Comparison of ENCODE assay signal across 8 cellular contexts in the genomic region with DNA sequence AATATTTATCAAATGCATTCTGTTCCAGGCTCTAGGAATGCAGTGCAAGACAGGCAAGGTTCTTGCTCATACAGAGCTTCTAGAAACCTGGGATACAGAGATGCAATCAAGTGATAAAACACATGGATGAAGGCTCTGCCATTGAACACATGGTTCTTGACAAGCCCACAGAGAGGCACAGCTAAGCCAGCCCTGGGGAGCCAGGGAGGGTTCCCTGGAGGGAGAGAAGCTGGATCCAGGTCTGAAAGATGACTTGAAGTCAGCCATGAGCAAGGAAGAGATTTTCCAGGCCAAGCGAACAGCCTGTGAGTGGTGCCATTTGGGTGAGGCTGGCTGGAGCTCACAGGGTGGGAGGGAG.
DNase-seq lines count a peak whose midpoint lies in the region; ATAC-seq, FAIRE-seq and TF ChIP-seq lines count a peak whose summit lies in the region.

No MANE protein-coding gene starts in this region.

- H2AFZ ChIP-seq in hepatocyte: peak overlapping the region; percentile 38

- in situ Hi-C loops in HAP-1 (cut with MboI; ENCODE audit: low sequenced_read_pairs): no loop called here

- no peaks in the 10 kb centered on the region for H4K20me1 ChIP-seq in hepatocyte (ENCODE audit: insufficient read depth, poor library complexity, severe bottlenecking)

- POLR2A ChIA-PET in activated CD4-positive, alpha-beta memory T cell treated with anti-CD3 and anti-CD28 coated beads, Interleukin-2, amount 10 ng/mL, durations not matched to agents 7 days and 5 days (lab: Charles Lee): interaction anchor here (0.7 to 3.5 kb wide), 31 partner anchors 9 to 150 kb away, joined by 3 to 69 read pairs (median 6); a partner anchor contains a TSS

- H3K9me3 ChIP-seq in HAP-1 (no peaks in the 10 kb centered on the region), hepatocyte (ENCODE audit: low read depth) (no peaks in the 10 kb centered on the region), small intestine (ENCODE audit: control insufficient read depth, low read depth) (no peaks in the 10 kb centered on the region)

- H3K36me3 Mint-ChIP-seq in activated CD4-positive, alpha-beta memory T cell treated with anti-CD3 and anti-CD28 coated beads, Interleukin-2, amount 10 ng/mL, durations not matched to agents 7 days and 5 days (ENCODE audit: low read depth): peaks cover 4% of the 10 kb centered on the region

- FAIRE-seq in small intestine (lab: Jason Lieb, UNC): no peak

- H3K9me2 ChIP-seq in hepatocyte (replicated peaks; ENCODE audit: insufficient read depth): no peaks in the 10 kb centered on the region

- no peaks in the 10 kb centered on the region for H3K36me3 ChIP-seq in HAP-1 (replicated peaks)
- no peaks in the 10 kb centered on the region for H3K36me3 ChIP-seq in hepatocyte (replicated peaks; ENCODE audit: insufficient read depth, low read depth)
- no peaks in the 10 kb centered on the region for H3K36me3 ChIP-seq in small intestine (ENCODE audit: control insufficient read depth in 2 of 2, insufficient read depth in 2 of 2, low read length in 2 of 2)

- H3K9me3 Mint-ChIP-seq in activated CD4-positive, alpha-beta memory T cell treated with anti-CD3 and anti-CD28 coated beads, Interleukin-2, amount 10 ng/mL, durations not matched to agents 7 days and 5 days: no peaks in the 10 kb centered on the region

- no peak for ATAC-seq in HG02973 (IDR thresholded peaks at IDR 0.05; ENCODE audit: unreplicated experiment)

- H3K27ac ChIP-seq in hepatocyte (peak overlapping the region; percentile 89), small intestine (ENCODE audit: low read depth in 1 of 2, low read length in 1 of 2) (peak overlapping the region; percentile 68 to 94)

- no peak for TF ChIP-seq CTCF in hepatocyte (IDR thresholded peaks at IDR 0.05; ENCODE audit: poor library complexity)

- CTCF ChIA-PET in activated CD4-positive, alpha-beta memory T cell treated with anti-CD3 and anti-CD28 coated beads, Interleukin-2, amount 10 ng/mL, durations not matched to agents 7 days and 5 days (lab: Charles Lee): interaction anchor here (0.6 to 3.1 kb wide), 28 partner anchors 9 to 342 kb away, joined by 3 to 19 read pairs (median 6); a partner anchor contains a TSS

- 94% methylated on average over 1 of the region's 1 CpG for WGBS in hepatocyte (ENCODE audit: low lambda C conversion rate, missing lambda C conversion rate)
- 66 to 87% (median 73%) methylated on average over 1 of the region's 1 CpG for WGBS in small intestine, 3 donors

- peak overlapping the region; percentile 92 for H3K27ac Mint-ChIP-seq in activated CD4-positive, alpha-beta memory T cell treated with anti-CD3 and anti-CD28 coated beads, Interleukin-2, amount 10 ng/mL, durations not matched to agents 7 days and 5 days

- H3K4me3 ChIP-seq in HAP-1 (peak overlapping the region; percentile 1; the same call in 1 of the 2 replicates), hepatocyte (peak overlapping the region; percentile 1), small intestine (ENCODE audit: low read depth in 1 of 2, low read length in 2 of 2) (peak overlapping the region in 1 of 2 donors; percentile 45)

- H3K4me1 ChIP-seq in HAP-1 (peaks cover 14% of the 10 kb centered on the region), hepatocyte (ENCODE audit: insufficient read depth) (peaks cover 18% of the 10 kb centered on the region), small intestine (ENCODE audit: control insufficient read depth in 2 of 2, insufficient read depth in 1 of 2, low read depth in 1 of 2, low read length in 1 of 2) (peaks cover 0 to 3% of the 10 kb centered on the region in 2 donors)

- H3K4me1 Mint-ChIP-seq in activated CD4-positive, alpha-beta memory T cell treated with anti-CD3 and anti-CD28 coated beads, Interleukin-2, amount 10 ng/mL, durations not matched to agents 7 days and 5 days: peaks cover 77% of the 10 kb centered on the region

- H3K27me3 ChIP-seq in HAP-1 (ENCODE audit: low read depth) (no peaks in the 10 kb centered on the region), hepatocyte (no peaks in the 10 kb centered on the region), small intestine (ENCODE audit: control insufficient read depth in 2 of 2, insufficient read depth in 2 of 2, low read length in 2 of 2) (no peaks in the 10 kb centered on the region)

- H3K4me3 Mint-ChIP-seq in activated CD4-positive, alpha-beta memory T cell treated with anti-CD3 and anti-CD28 coated beads, Interleukin-2, amount 10 ng/mL, durations not matched to agents 7 days and 5 days: peak overlapping the region; percentile 57

- DNase-seq in HAP-1 (ENCODE audit: low spot score in 2 of 2): no peak
- no peak for DNase-seq in activated CD4-positive, alpha-beta memory T cell treated with anti-CD3 and anti-CD28 coated beads, Interleukin-2, amount 10 ng/mL, durations not matched to agents 7 days and 5 days
- DNase-seq in hepatocyte (ENCODE audit: low spot score): no peak
- no peak for DNase-seq in small intestine
- no peak for DNase-seq in NCI-H2081 treated with DMSO at 0.1 percent for 48 hours (lab: John Stamatoyannopoulos, UW)
- no peak for DNase-seq in NCI-H2171 treated with DMSO at 0.1 percent for 48 hours (lab: John Stamatoyannopoulos, UW)
- DNase-seq in GF-D8 (lab: John Stamatoyannopoulos, UW): no peak

- peaks cover 47% of the 10 kb centered on the region for H3K27me3 Mint-ChIP-seq in activated CD4-positive, alpha-beta memory T cell treated with anti-CD3 and anti-CD28 coated beads, Interleukin-2, amount 10 ng/mL, durations not matched to agents 7 days and 5 days

- no peaks in the 10 kb centered on the region for H3K79me2 ChIP-seq in hepatocyte

- peak overlapping the region; percentile 68 for H3K4me2 ChIP-seq in hepatocyte
